Comparison of ENCODE assay signal across 1 cellular context in the genomic region with DNA sequence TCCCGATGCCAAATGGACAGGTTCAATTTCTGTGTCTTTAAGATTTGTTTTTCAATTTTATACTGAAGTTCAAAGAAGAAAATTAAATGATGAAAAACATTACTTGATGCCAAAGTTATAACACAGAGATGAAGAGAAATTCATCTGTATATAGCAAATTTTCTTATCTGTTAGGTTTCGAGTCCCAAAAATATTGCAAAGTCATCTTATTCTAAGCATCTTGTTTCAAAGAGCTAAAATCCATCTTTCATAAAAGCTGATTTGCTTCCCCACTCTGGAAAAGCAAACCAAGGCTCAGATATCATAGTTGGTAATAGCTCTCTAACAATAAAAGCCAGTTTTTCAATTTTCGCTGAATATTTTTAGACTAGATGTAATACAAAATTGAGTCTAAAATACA.
TF ChIP-seq lines count a peak whose summit lies in the region.

No MANE protein-coding gene starts in this region.

TF ChIP-seq in endothelial cell of umbilical vein, 7 proteins besides CTCF, POLR2A, EP300 and RAD21:
- no peak for TF ChIP-seq GATA2 (IDR thresholded peaks at IDR 0.05; ENCODE audit: insufficient read depth, insufficient read length, low read depth, low read length)
- TF ChIP-seq FOS (IDR thresholded peaks at IDR 0.05; ENCODE audit: borderline replicate concordance, insufficient read depth, low read length): no peak
- no peak for TF ChIP-seq JUN (IDR thresholded peaks at IDR 0.05; ENCODE audit: borderline replicate concordance, insufficient read depth, insufficient read length, low read depth)
- TF ChIP-seq, protein P1, sequence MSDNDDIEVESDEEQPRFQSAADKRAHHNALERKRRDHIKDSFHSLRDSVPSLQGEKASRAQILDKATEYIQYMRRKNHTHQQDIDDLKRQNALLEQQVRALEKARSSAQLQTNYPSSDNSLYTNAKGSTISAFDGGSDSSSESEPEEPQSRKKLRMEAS (IDR thresholded peaks at IDR 0.05; ENCODE audit: insufficient read depth, insufficient read length): no peak
- TF ChIP-seq MYC (IDR thresholded peaks at IDR 0.05; ENCODE audit: low read depth, low read length): no peak
- TF ChIP-seq POLR2AphosphoS5 (IDR thresholded peaks at IDR 0.05; ENCODE audit: insufficient read depth, low read depth, low read length): no peak
- no peak for TF ChIP-seq EZH2 (IDR thresholded peaks at IDR 0.05; ENCODE audit: borderline replicate concordance, low read depth, low read length, severe bottlenecking)
